In genomic region chr11:7642747-7643146, GRCh38 we compare ENCODE assay signal across 29 cellular contexts.
"Had no signal": no experiment of that assay in that cellular context is flagged by ENCODE, and none has a peak within 500 bp of the region (broad histone marks: within the 10 kb centered on the region; RNA-seq: fewer than 3 reads in every experiment).

No MANE protein-coding gene starts in this region.

- H3K27me3 ChIP-seq: adrenal gland, body of pancreas, cardiac muscle cell, colonic mucosa, ovary had no signal

- H3K27ac ChIP-seq: adrenal gland, body of pancreas, cardiac muscle cell, colonic mucosa, ovary, skin epidermis, thoracic aorta had no signal

- H3K36me3 ChIP-seq: cardiac muscle cell, colonic mucosa, ovary had no signal

- DNase-seq: activated CD4-positive, alpha-beta memory T cell treated with anti-CD3 and anti-CD28 coated beads for 36 hours; activated CD4-positive, alpha-beta T cell treated with anti-CD3 and anti-CD28 coated beads, Interleukin-2, amount 10 ng/mL, durations not matched to agents 24 days and 14 days; activated CD4-positive, CD25-positive, alpha-beta regulatory T cell treated with anti-CD3 and anti-CD28 coated beads, Interleukin-2, amount 50 U/mL, for 72 hours; activated CD8-positive, alpha-beta memory T cell treated with anti-CD3 and anti-CD28 coated beads, Interleukin-2, amount 50 U/mL, for 4 hours; activated effector memory CD4-positive, alpha-beta T cell treated with anti-CD3 and anti-CD28 coated beads, Interleukin-2, amount 50 U/mL, for 16 hours; activated naive CD4-positive, alpha-beta T cell treated with anti-CD3 and anti-CD28 coated beads for 36 hours; activated naive CD8-positive, alpha-beta T cell treated with anti-CD3 and anti-CD28 coated beads for 36 hours; activated T-cell treated with anti-CD3 and anti-CD28 coated beads, Interleukin-2, amount 50 U/mL, for 1 hour; adrenal gland; aorta; body of pancreas; cerebellar nuclear complex; colonic mucosa; effector memory CD4-positive, alpha-beta T cell; erythroblast; hippocampal formation; left cardiac atrium; left ventricle myocardium superior; mammary epithelial cell; naive thymus-derived CD4-positive, alpha-beta T cell; ovary; retina; stimulated activated CD4-positive, alpha-beta T cell treated with anti-CD3 and anti-CD28 coated beads, Interleukin-12 subunit alpha, Interleukin-12 subunit beta, amount 100 ng/mL, for 4 hours; stimulated activated CD4-positive, alpha-beta T cell treated with anti-CD3 and anti-CD28 coated beads, Interleukin-4, amount 100 ng/mL, for 1 hour; T1000 had no signal

- H3K4me3 ChIP-seq: adrenal gland, body of pancreas, cardiac muscle cell, colonic mucosa, ovary, skin epidermis, thoracic aorta had no signal

- ATAC-seq: body of pancreas; left cardiac atrium; left ventricle myocardium superior; naive thymus-derived CD4-positive, alpha-beta T cell; sciatic nerve had no signal

- H3K4me1 ChIP-seq: adrenal gland had no signal

- H3K9me3 ChIP-seq: adrenal gland, body of pancreas, colonic mucosa, ovary, thoracic aorta had no signal
